In the genomic region with DNA sequence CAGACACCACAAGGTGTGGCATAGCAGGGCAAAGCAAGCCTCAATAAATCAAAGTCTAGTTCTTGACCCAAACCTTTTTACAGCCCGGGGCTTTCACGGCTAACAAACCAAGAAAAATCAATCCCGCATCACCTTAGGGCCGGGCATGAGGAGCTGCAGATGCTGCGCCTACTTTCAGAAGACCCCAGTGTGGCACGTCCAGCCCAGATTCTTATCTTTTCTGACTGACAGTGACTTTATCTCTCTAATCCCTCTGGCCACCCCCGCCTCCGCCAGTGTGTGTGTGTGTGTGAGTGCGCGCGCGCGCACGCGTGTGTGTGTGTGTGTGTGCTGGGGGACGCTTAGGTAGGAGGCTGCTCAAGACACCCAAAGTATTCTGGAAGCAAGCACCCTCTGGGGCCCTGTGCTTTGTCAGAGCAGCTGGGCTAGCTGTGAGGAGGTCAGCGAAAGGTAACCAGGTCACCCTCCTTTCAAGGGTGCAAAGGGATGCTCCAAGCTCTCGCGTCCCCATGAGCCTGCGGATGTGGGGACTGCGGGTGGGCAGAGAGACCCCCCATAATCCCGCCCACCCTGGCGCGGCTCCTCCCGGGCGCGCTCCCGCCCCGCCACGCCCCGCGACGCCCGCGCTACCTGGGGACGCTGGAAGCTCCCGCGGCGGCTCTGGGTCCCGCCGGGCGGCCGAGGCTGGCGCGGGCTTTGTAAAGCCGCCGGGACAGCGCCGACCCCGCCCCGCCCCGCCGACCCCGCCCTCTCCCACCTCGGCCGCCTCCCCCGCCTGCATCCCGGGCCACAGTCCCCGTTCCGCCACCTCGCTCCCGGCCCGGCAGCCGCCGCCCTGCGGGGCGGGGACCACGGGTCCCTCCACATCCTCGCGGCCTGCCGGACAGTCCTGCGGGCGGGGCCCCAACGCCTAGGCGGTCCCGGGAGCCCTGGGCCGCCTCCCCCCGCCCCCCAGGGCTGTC, we compare ENCODE assay signal across 8 cellular contexts. TPM values are rescaled to one million over a fixed set of nuclear protein-coding genes. Genes with fewer than 3 reads are reported as not detected.
A peak's percentile ranks its signal among the peaks of the same experiment; 100 is the strongest.
DNase-seq lines count a peak whose midpoint lies in the region; ATAC-seq, FAIRE-seq and TF ChIP-seq lines count a peak whose summit lies in the region.

No MANE protein-coding gene starts in this region.

- ATAC-seq in K562 (peak; percentile 94), HG03378 (IDR thresholded peaks at IDR 0.05; ENCODE audit: unreplicated experiment) (no peak)

- BruUV-seq in K562 (replicated peaks; lab: Mats Ljungman, UMichigan): no TSS peak

- no peaks in the 10 kb centered on the region for H3K36me3 ChIP-seq in BLaER1 treated with 17β-estradiol and CSF1 and Interleukin-3, amounts not matched to agents 10 nM and 100 nM
- no peaks in the 10 kb centered on the region for H3K36me3 ChIP-seq in K562 (ENCODE audit: control insufficient read depth, insufficient read depth, low read length)
- H3K36me3 ChIP-seq in skeletal muscle tissue (ENCODE audit: control insufficient read depth in 3 of 3, insufficient read depth in 3 of 3, low read length in 3 of 3): no peaks in the 10 kb centered on the region

- H3K9ac ChIP-seq in BLaER1 treated with 17β-estradiol and CSF1 and Interleukin-3, amounts not matched to agents 10 nM and 100 nM: peak overlapping the region in 3 of 11 experiments; percentile 41 to 48 (median 46); a peak in 6 of 22 replicates
- H3K9ac ChIP-seq in K562 (ENCODE audit: insufficient read depth in 1 of 2, low read depth in 2 of 2, low read length in 2 of 2) (peak overlapping the region; percentile 20 to 90; a peak in 3 of 4 replicates), skeletal muscle tissue (ENCODE audit: low read depth in 1 of 3, low read length in 3 of 3) (no peak overlapping the region)

- in situ Hi-C loops in KBM-7 (cut with MboI; ENCODE audit: low pct_unique_long_range_greater_than_20kb, low sequenced_read_pairs) (no loop called here), K562 (cut with MboI) (no loop called here)

- TF ChIP-seq RAD21 in K562 (CRISPR knock-in tag; conservative IDR thresholded peaks at IDR 0.05 in 1 of 2, IDR thresholded peaks at IDR 0.05 in 1 of 2): no peak

- intact Hi-C loops in K562 (cut with micrococcal nuclease): no loop called here

- peak; percentile 39 for DNase-seq in KBM-7
- peak; percentile 64 to 90 (median 82) for DNase-seq in K562 (ENCODE audit: extremely low read depth in 1 of 4, low spot score in 3 of 4)
- peak; percentile 91 for DNase-seq in iPS-NIHi11 (ENCODE audit: low spot score)
- no peak for DNase-seq in activated naive CD4-positive, alpha-beta T cell treated with Interleukin-2 at 50 U/mL for 16 hours
- no peak for DNase-seq in NK-92 (lab: John Stamatoyannopoulos, UW; ENCODE audit: unreplicated experiment)

- no peaks in the 10 kb centered on the region; a peak in 1 of 22 replicates for H4K20me1 ChIP-seq in BLaER1 treated with 17β-estradiol and CSF1 and Interleukin-3, amounts not matched to agents 10 nM and 100 nM
- no peaks in the 10 kb centered on the region; the same call in 1 of the 2 replicates for H4K20me1 ChIP-seq in K562 (replicated peaks; ENCODE audit: control insufficient read depth, insufficient read depth, low read length)

- no peaks in the 10 kb centered on the region for H3K79me2 ChIP-seq in K562 (ENCODE audit: control insufficient read depth, insufficient read depth, low read length)

- peak overlapping the region; percentile 67 to 89 (median 82) for H3K4me2 ChIP-seq in BLaER1 treated with 17β-estradiol and CSF1 and Interleukin-3, amounts not matched to agents 10 nM and 100 nM
- H3K4me2 ChIP-seq in K562 (ENCODE audit: insufficient read depth, low read length): peak overlapping the region; percentile 79

- peaks cover 23 to 30% (median 26%) of the 10 kb centered on the region in 11 experiments for H3K27me3 ChIP-seq in BLaER1 treated with 17β-estradiol and CSF1 and Interleukin-3, amounts not matched to agents 10 nM and 100 nM
- H3K27me3 ChIP-seq in K562 (ENCODE audit: control insufficient read depth in 2 of 2, insufficient read depth in 2 of 2, low read length in 2 of 2): peaks cover 2 to 4% of the 10 kb centered on the region in 2 experiments; a peak in 3 of 5 replicates
- peaks cover 7 to 13% (median 10%) of the 10 kb centered on the region in 3 donors for H3K27me3 ChIP-seq in skeletal muscle tissue (ENCODE audit: control insufficient read depth in 3 of 3, insufficient read depth in 3 of 3, low read length in 3 of 3)

- CTCF ChIA-PET in K562 (lab: Yijun Ruan, JAX; ENCODE audit: low intra/inter-chr PET ratio): no interaction called here

- H3K4me3 ChIP-seq in BLaER1 treated with 17β-estradiol and CSF1 and Interleukin-3, amounts not matched to agents 10 nM and 100 nM: peak overlapping the region; percentile 30 to 68 (median 54); a peak in 18 of 20 replicates
- H3K4me3 ChIP-seq in K562: peak overlapping the region; percentile 43
- peak overlapping the region; percentile 4 to 41 (median 7) for H3K4me3 ChIP-seq in skeletal muscle tissue (ENCODE audit: low read length in 3 of 3)

- no peaks in the 10 kb centered on the region for H3K9me3 ChIP-seq in BLaER1 treated with 17β-estradiol and CSF1 and Interleukin-3, amounts not matched to agents 10 nM and 100 nM (replicated peaks in 1 of 11)
- H3K9me3 ChIP-seq in K562 (replicated peaks; ENCODE audit: control insufficient read depth, insufficient read depth, low read depth, low read length) (no peaks in the 10 kb centered on the region), skeletal muscle tissue (ENCODE audit: control insufficient read depth in 3 of 3, low read length in 3 of 3) (no peaks in the 10 kb centered on the region)

- peak overlapping the region; percentile 63 for H2AFZ ChIP-seq in K562 (ENCODE audit: low read depth, low read length)

- H3K27ac ChIP-seq in BLaER1 treated with 17β-estradiol and CSF1 and Interleukin-3, amounts not matched to agents 10 nM and 100 nM: no peak overlapping the region
- H3K27ac ChIP-seq in K562 (ENCODE audit: extremely low read depth, low read depth, low read length) (no peak overlapping the region), skeletal muscle tissue (ENCODE audit: low read depth, low read length) (no peak overlapping the region)

- no peaks in the 10 kb centered on the region for H3K9me1 ChIP-seq in K562 (ENCODE audit: control insufficient read depth, insufficient read depth, low read length)

- no peak for TF ChIP-seq POLR2A in K562 (conservative IDR thresholded peaks at IDR 0.05)

- 0 out of 2 replicates have a peak, but pooled peaks have one; percentile 25 for TF ChIP-seq EP300 in K562 (IDR thresholded peaks at IDR 0.05; ENCODE audit: low read length)

- no peak for FAIRE-seq in K562 (lab: Jason Lieb, UNC)

- peaks cover 0 to 3% (median 0%) of the 10 kb centered on the region in 10 experiments; a peak in 2 of 20 replicates for H3K4me1 ChIP-seq in BLaER1 treated with 17β-estradiol and CSF1 and Interleukin-3, amounts not matched to agents 10 nM and 100 nM
- peaks cover 3 to 11% of the 10 kb centered on the region in 2 experiments; a peak in 3 of 5 replicates for H3K4me1 ChIP-seq in K562 (replicated peaks in 1 of 2; ENCODE audit: control insufficient read depth in 2 of 2, insufficient read depth in 2 of 2, low read length in 2 of 2)
- H3K4me1 ChIP-seq in skeletal muscle tissue (ENCODE audit: control insufficient read depth in 3 of 3, insufficient read depth in 3 of 3, low read length in 3 of 3): peaks cover 0 to 4% (median 3%) of the 10 kb centered on the region in 3 donors

- POLR2A ChIA-PET in K562 (lab: Yijun Ruan, JAX): no interaction called here

- 5% methylated on average over 28 of the region's 78 CpGs for WGBS in K562 (ENCODE audit: insufficient coverage, low coverage, missing lambda C conversion rate)

- TF ChIP-seq CTCF in K562 (IDR thresholded peaks at IDR 0.05 in 2 of 3, conservative IDR thresholded peaks at IDR 0.05 in 1 of 3; ENCODE audit: insufficient read depth in 2 of 3, low read depth in 1 of 3, low read length in 3 of 3): no peak

TF ChIP-seq in K562, 482 proteins besides CTCF, POLR2A, EP300 and RAD21 (continues in another document):
- TF ChIP-seq XRCC4 (IDR thresholded peaks at IDR 0.05; ENCODE audit: extremely low read depth, insufficient read depth, insufficient read length) (no peak), ZBTB17 (CRISPR knock-in tag; IDR thresholded peaks at IDR 0.05) (no peak), SOX6 (IDR thresholded peaks at IDR 0.05) (no peak), EZH2 (IDR thresholded peaks at IDR 0.05; ENCODE audit: borderline replicate concordance, low read depth, low read length) (no peak), IRF2 (CRISPR knock-in tag; IDR thresholded peaks at IDR 0.05) (no peak), CXXC5 (CRISPR knock-in tag; IDR thresholded peaks at IDR 0.05) (peak; percentile 67)
- TF ChIP-seq, protein P1, sequence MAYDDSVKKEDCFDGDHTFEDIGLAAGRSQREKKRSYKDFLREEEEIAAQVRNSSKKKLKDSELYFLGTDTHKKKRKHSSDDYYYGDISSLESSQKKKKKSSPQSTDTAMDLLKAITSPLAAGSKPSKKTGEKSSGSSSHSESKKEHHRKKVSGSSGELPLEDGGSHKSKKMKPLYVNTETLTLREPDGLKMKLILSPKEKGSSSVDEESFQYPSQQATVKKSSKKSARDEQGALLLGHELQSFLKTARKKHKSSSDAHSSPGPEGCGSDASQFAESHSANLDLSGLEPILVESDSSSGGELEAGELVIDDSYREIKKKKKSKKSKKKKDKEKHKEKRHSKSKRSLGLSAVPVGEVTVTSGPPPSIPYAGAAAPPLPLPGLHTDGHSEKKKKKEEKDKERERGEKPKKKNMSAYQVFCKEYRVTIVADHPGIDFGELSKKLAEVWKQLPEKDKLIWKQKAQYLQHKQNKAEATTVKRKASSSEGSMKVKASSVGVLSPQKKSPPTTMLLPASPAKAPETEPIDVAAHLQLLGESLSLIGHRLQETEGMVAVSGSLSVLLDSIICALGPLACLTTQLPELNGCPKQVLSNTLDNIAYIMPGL (CRISPR knock-in tag; IDR thresholded peaks at IDR 0.05): no peak

RNA-seq across cellular contexts. Expression of gene RHOBTB1, which starts 57.1 kb away (rescaled TPM):
- 11.2 and 15.6 TPM in 2 replicates for total RNA-seq in K562 (2011; cell fraction: chromatin; rRNA removed; ENCODE audit: low replicate concordance)
- total RNA-seq in K562 (2011; cell fraction: nucleolus; rRNA removed): 5.0 and 5.5 TPM in 2 replicates
- total RNA-seq in K562 (2011; cell fraction: nucleoplasm; rRNA removed): 4.9 and 5.2 TPM in 2 replicates
- total RNA-seq in K562 (2014; rRNA removed): 6.6 and 10.4 TPM in 2 replicates
- total RNA-seq in K562 (2014; rRNA removed; fragmentation: Illumina TruSeq; extraction: Trizol): 10.6 and 11.6 TPM in 2 replicates
- total RNA-seq in K562 (2015; rRNA removed; fragmentation: Illumina TruSeq; extraction: Trizol): 8.8 and 9.2 TPM in 2 replicates
- 8.2 and 8.5 TPM in 2 replicates for total RNA-seq in K562 (2021)
- polyA plus RNA-seq in K562 (2011; rRNA removed): 6.8 and 11.7 TPM in 2 replicates
- 3.3 and 3.5 TPM in 2 replicates for polyA plus RNA-seq in K562 (2011; cell fraction: cytosol; rRNA removed)
- 35.6 and 37.0 TPM in 2 replicates for polyA plus RNA-seq in K562 (2011; cell fraction: nucleus; rRNA removed)
- polyA plus RNA-seq in K562 (2012): 5.4 and 9.0 TPM in 2 replicates
- polyA plus RNA-seq in K562 (2014; fragmentation: Illumina TruSeq; extraction: Trizol): 7.3 and 9.3 TPM in 2 replicates
- polyA plus RNA-seq in K562 (2014; fragmentation: Nextera tagmentation; extraction: Ambion mirVana): 1 to 10 TPM; 1.7 to 3.8 TPM
- 9.7 and 11.5 TPM in 2 replicates for polyA plus RNA-seq in K562 (2014; rRNA removed)
- 4.7 and 8.1 TPM in 2 replicates for polyA minus RNA-seq in K562 (2011; rRNA and poly(A)+ RNA removed)
- polyA minus RNA-seq in K562 (2011; cell fraction: cytosol; rRNA and poly(A)+ RNA removed): 3.7 and 6.9 TPM in 2 replicates
- 9.7 TPM in 2 replicates for polyA minus RNA-seq in K562 (2011; cell fraction: nucleus; rRNA and poly(A)+ RNA removed)
- 29.2 TPM for total RNA-seq in skeletal muscle tissue

Comparison
In these comparisons a context has a peak if more than half of its experiments do, and no peak if none do; other contexts are left out.
1. H3K9ac ChIP-seq: peak in K562 (2 of 2); none in skeletal muscle tissue (0 of 3).
2. DNase-seq: peak in KBM-7 (single experiment), K562 (4 of 4) and iPS-NIHi11 (single experiment); none in activated naive CD4-positive, alpha-beta T cell treated with Interleukin-2 at 50 U/mL for 16 hours (single experiment) and NK-92 (single experiment).
3. Peak in every context shown above with its lines, with median percentiles within 50 percentile points of each other: H3K4me3 ChIP-seq.